ENCODE assay signal across 8 cellular contexts in genomic region chr7:80133361-80134104, GRCh38. TPM values are rescaled to one million over a fixed set of nuclear protein-coding genes. Genes with fewer than 3 reads are reported as not detected.
DNase-seq lines count a peak whose midpoint lies in the region; ATAC-seq and TF ChIP-seq lines count a peak whose summit lies in the region.

No MANE protein-coding gene starts in this region.

- no peak for DNase-seq in BJ (ENCODE audit: low read depth)
- DNase-seq in NCI-H69 (lab: John Stamatoyannopoulos, UW), result peak; percentile 39
- DNase-seq in epithelial cell of esophagus (ENCODE audit: low read depth), result peak; percentile 96
- no peak for DNase-seq in nephron progenitor cell
- no peak for DNase-seq in HEK293T (ENCODE audit: extremely low spot score)
- no peak for DNase-seq in NCI-H524 treated with DMSO at 0.1 percent for 48 hours (lab: John Stamatoyannopoulos, UW)
- no peak for DNase-seq in COLO668 (lab: John Stamatoyannopoulos, UW; ENCODE audit: unreplicated experiment)

- H3K27ac Mint-ChIP-seq in nephron progenitor cell, result peak overlapping the region; percentile 94

- no peaks in the 10 kb centered on the region for H3K36me3 ChIP-seq in BJ (ENCODE audit: control insufficient read depth, insufficient read depth, low read length)

- CTCF ChIA-PET in BJ (lab: Yijun Ruan, JAX), result interaction anchor here (0.5 to 3.5 kb wide), 20 partner anchors 12 to 311 kb away, joined by 3 to 15 read pairs (median 4); no protein-coding TSS in a partner anchor
- CTCF ChIA-PET in HEK293T (lab: Yijun Ruan, JAX), result interaction anchor here (0.6 to 1.1 kb wide), 5 partner anchors 10 to 1786 kb away, joined by 3 to 4 read pairs (median 3); no protein-coding TSS in a partner anchor

- no peaks in the 10 kb centered on the region for H3K27me3 Mint-ChIP-seq in nephron progenitor cell (ENCODE audit: low read depth, poor library complexity)

- no peaks in the 10 kb centered on the region for H3K27me3 ChIP-seq in BJ (ENCODE audit: control insufficient read depth, insufficient read depth, low read length)

- peak overlapping the region; percentile 88 for H3K4me3 Mint-ChIP-seq in nephron progenitor cell

- peaks cover 4% of the 10 kb centered on the region for H3K36me3 Mint-ChIP-seq in nephron progenitor cell (ENCODE audit: low read depth)

- peaks cover 3% of the 10 kb centered on the region for H3K9me3 Mint-ChIP-seq in nephron progenitor cell

- peaks cover 39% of the 10 kb centered on the region for H3K4me1 Mint-ChIP-seq in nephron progenitor cell

- TF ChIP-seq CTCF in BJ (IDR thresholded peaks at IDR 0.05; ENCODE audit: insufficient read depth, low read depth, low read length) (0 out of 2 replicates have a peak, but pooled peaks have one; percentile 10), epithelial cell of esophagus (IDR thresholded peaks at IDR 0.05; ENCODE audit: insufficient read depth, low read depth, low read length, missing control alignments) (peak; percentile 55), nephron progenitor cell (IDR thresholded peaks at IDR 0.05) (no peak)

- POLR2A ChIA-PET in BJ (lab: Charles Lee), result interaction anchor here (0.8 to 0.9 kb wide), 2 partner anchors 10 to 14 kb away, joined by 3 read pairs; no protein-coding TSS in a partner anchor
- POLR2A ChIA-PET in HEK293T (lab: Yijun Ruan, JAX), result interaction anchor here (0.9 to 1.3 kb wide), 3 partner anchors 12 to 144 kb away, joined by 3 to 4 read pairs (median 4); no protein-coding TSS in a partner anchor

- H3K4me3 ChIP-seq in BJ (ENCODE audit: low read depth, low read length), result no peak overlapping the region
- H3K4me3 ChIP-seq in epithelial cell of esophagus (ENCODE audit: low read length), result peak overlapping the region; percentile 31

- ATAC-seq in GM18867 (IDR thresholded peaks at IDR 0.05; ENCODE audit: unreplicated experiment), result no peak

TF ChIP-seq in HEK293T, 16 proteins besides CTCF, POLR2A, EP300 and RAD21:
- no peak for TF ChIP-seq PKNOX1 (IDR thresholded peaks at IDR 0.05)
- no peak for TF ChIP-seq L3MBTL2 (conservative IDR thresholded peaks at IDR 0.05)
- no peak for TF ChIP-seq ZNF384 (IDR thresholded peaks at IDR 0.05)
- TF ChIP-seq TARDBP (IDR thresholded peaks at IDR 0.05), result no peak
- TF ChIP-seq LEF1 (IDR thresholded peaks at IDR 0.05; ENCODE audit: borderline replicate concordance), result no peak
- no peak for TF ChIP-seq FOXA1 (IDR thresholded peaks at IDR 0.05)
- TF ChIP-seq BHLHE40 (IDR thresholded peaks at IDR 0.05; ENCODE audit: borderline replicate concordance), result no peak
- no peak for TF ChIP-seq ELF4 (IDR thresholded peaks at IDR 0.05)
- TF ChIP-seq FOXK2 (IDR thresholded peaks at IDR 0.05), result no peak
- TF ChIP-seq FOXM1 (IDR thresholded peaks at IDR 0.05; ENCODE audit: borderline replicate concordance), result no peak
TF ChIP-seq in HEK293T: peak in this region for 0.

RNA-seq across cellular contexts. Expression of gene GNAI1, which starts 1.1 kb away (rescaled TPM):
- polyA plus RNA-seq in BJ (2011; rRNA removed), result 19.4 and 51.6 TPM in 2 replicates
- 18.1 and 18.4 TPM in 2 replicates for polyA minus RNA-seq in BJ (2011; rRNA and poly(A)+ RNA removed)

Comparison
In these comparisons a context has a peak if more than half of its experiments do, and no peak if none do; other contexts are left out.
1. DNase-seq: peak in NCI-H69 (single experiment) and epithelial cell of esophagus (single experiment); none in BJ (single experiment), nephron progenitor cell (single experiment), HEK293T (single experiment), NCI-H524 treated with DMSO at 0.1 percent for 48 hours (single experiment) and COLO668 (single experiment).